Comparison of ENCODE assay signal across 22 cellular contexts in the genomic region with DNA sequence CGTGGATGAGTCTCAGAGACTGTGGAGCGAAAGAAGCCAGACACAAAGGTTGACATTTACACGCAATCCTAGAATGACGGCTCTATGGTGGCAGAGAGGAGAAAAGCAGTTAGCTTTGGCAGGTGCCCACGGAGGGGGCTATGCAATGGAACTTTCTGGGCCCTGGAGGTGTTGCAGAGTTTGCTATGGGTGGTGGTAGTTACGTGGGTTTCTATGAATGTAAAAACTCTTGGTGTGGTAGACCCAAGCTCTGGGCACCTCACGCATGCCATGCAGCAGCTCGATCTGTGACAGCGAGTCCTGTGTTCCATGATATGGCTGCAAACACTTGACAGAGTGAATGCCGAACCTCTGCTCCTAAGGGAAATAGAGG.
"Had no signal": no experiment of that assay in that cellular context is flagged by ENCODE, and none has a peak within 500 bp of the region (broad histone marks: within the 10 kb centered on the region; RNA-seq: fewer than 3 reads in every experiment).

No MANE protein-coding gene starts in this region.

- H3K9me3 Mint-ChIP-seq: activated naive CD4-positive, alpha-beta T cell treated with anti-CD3 and anti-CD28 coated beads, Interleukin-2, amount 50 U/mL, for 72 hours; activated T-helper 17 cell treated with anti-CD3 and anti-CD28 coated beads, Interleukin-2, amount 50 U/mL, for 72 hours; naive thymus-derived CD4-positive, alpha-beta T cell; stimulated activated naive CD8-positive, alpha-beta T cell treated with anti-CD3 and anti-CD28 coated beads, Interleukin-15, Interleukin-2, amounts not matched to agents 100 ng/mL and 50 ng/mL, for 24 hours had no signal

- ATAC-seq: activated naive CD4-positive, alpha-beta T cell treated with anti-CD3 and anti-CD28 coated beads, Interleukin-2, amount 50 U/mL, for 72 hours; activated T-helper 17 cell treated with anti-CD3 and anti-CD28 coated beads, Interleukin-2, amount 50 U/mL, for 72 hours; left lobe of liver; lower lobe of right lung; naive thymus-derived CD4-positive, alpha-beta T cell; pancreas; psoas muscle had no signal

- DNase-seq: activated T-cell treated with anti-CD3 and anti-CD28 coated beads, Interleukin-2, amount 50 U/mL, for 1 hour; aorta; brain microvascular endothelial cell; central memory CD4-positive, alpha-beta T cell; dermis blood vessel endothelial cell; effector CD8-positive, alpha-beta T cell; foreskin melanocyte; naive thymus-derived CD4-positive, alpha-beta T cell; stimulated activated CD4-positive, alpha-beta T cell treated with anti-CD3 and anti-CD28 coated beads, Interleukin-4, amount 100 ng/mL, for 4 hours; substantia nigra; T-helper 9 cell; uterus had no signal

- H3K4me3 ChIP-seq: lower lobe of right lung, pancreas, psoas muscle, right atrium auricular region, tibial nerve, uterus had no signal

- H3K9me3 ChIP-seq: lower lobe of right lung, neutrophil, pancreas, psoas muscle, right atrium auricular region, tibial nerve, uterus had no signal

- H3K27ac Mint-ChIP-seq: activated naive CD4-positive, alpha-beta T cell treated with anti-CD3 and anti-CD28 coated beads, Interleukin-2, amount 50 U/mL, for 72 hours; stimulated activated naive CD8-positive, alpha-beta T cell treated with anti-CD3 and anti-CD28 coated beads, Interleukin-15, Interleukin-2, amounts not matched to agents 100 ng/mL and 50 ng/mL, for 24 hours had no signal

- H3K4me3 Mint-ChIP-seq: stimulated activated naive CD8-positive, alpha-beta T cell treated with anti-CD3 and anti-CD28 coated beads, Interleukin-15, Interleukin-2, amounts not matched to agents 100 ng/mL and 50 ng/mL, for 24 hours had no signal

- H3K27me3 Mint-ChIP-seq: activated T-helper 17 cell treated with anti-CD3 and anti-CD28 coated beads, Interleukin-2, amount 50 U/mL, for 72 hours; stimulated activated naive CD8-positive, alpha-beta T cell treated with anti-CD3 and anti-CD28 coated beads, Interleukin-15, Interleukin-2, amounts not matched to agents 100 ng/mL and 50 ng/mL, for 24 hours had no signal

- H3K36me3 ChIP-seq: brain microvascular endothelial cell, lower lobe of right lung, neutrophil, pancreas, right atrium auricular region, tibial nerve, uterus had no signal

- H3K27me3 ChIP-seq: brain microvascular endothelial cell, pancreas, right atrium auricular region, tibial nerve, uterus had no signal

- H3K27ac ChIP-seq: brain microvascular endothelial cell, lower lobe of right lung, neutrophil, pancreas, psoas muscle, right atrium auricular region, uterus had no signal

- H3K36me3 Mint-ChIP-seq: activated naive CD4-positive, alpha-beta T cell treated with anti-CD3 and anti-CD28 coated beads, Interleukin-2, amount 50 U/mL, for 72 hours had no signal
